Comparison of ENCODE assay signal across 8 cellular contexts in the genomic region with DNA sequence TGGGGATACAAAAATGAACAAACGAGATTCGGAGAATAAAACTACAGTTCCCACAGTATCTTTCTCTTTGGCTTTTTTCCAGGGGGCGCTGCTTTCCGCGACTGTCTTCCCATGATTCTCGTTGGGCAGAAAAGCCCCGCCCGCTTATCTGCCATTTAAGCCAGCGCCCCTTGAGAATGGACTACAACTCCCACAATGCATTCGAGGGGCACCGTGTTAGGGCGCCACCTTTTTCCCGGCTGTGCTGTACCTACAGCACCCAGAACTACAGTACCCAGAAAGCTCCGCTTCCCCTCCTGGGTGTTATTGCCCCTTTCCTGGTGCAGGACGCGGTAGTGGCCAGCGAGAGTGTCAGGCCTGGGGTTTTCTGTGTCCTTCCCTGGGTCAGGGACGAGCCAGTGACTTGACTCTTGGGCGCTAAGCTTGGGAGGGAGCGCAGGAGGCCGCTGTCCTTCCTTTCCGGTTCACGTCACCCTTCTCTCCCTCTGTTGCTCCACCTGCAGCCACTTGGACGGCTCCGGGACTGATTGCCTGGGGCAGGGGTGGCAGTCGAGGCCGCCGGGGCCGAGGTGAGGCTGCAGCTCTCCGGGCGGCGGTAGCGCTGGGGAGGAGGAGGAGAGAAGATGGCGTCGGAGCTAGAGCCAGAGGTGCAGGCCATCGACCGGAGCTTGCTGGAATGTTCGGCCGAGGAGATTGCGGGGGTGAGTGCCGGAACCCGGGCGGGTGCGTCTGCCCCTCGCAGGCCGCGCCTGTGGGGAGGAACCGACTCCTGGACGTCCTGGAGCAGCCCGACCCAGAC.
DNase-seq lines count a peak whose midpoint lies in the region; ATAC-seq lines count a peak whose summit lies in the region.

A gene (plus strand): TSS at position 333 of the 799 bp plus-strand sequence. CDS start 291 bp downstream, at position 624.

- ATAC-seq in GM19025 (IDR thresholded peaks at IDR 0.05; ENCODE audit: low read depth, unreplicated experiment) (peak; percentile 95), HG03342 (IDR thresholded peaks at IDR 0.05; ENCODE audit: unreplicated experiment) (peak; percentile 89)
- peak; percentile 97 for ATAC-seq in central memory CD8-positive, alpha-beta T cell (replicated peaks; ENCODE audit: extremely low read depth, poor library complexity, severe bottlenecking)

- peaks cover 12% of the 10 kb centered on the region for H3K36me3 Mint-ChIP-seq in central memory CD8-positive, alpha-beta T cell (ENCODE audit: insufficient read depth)

- peak within 1 kb of the TSS; percentile 99 for H3K4me3 Mint-ChIP-seq in central memory CD8-positive, alpha-beta T cell

- peaks cover 31% of the 10 kb centered on the region for H3K4me1 Mint-ChIP-seq in central memory CD8-positive, alpha-beta T cell

- peak; percentile 95 for DNase-seq in AG20443 (ENCODE audit: low spot score)
- DNase-seq in NCI-H446 (lab: John Stamatoyannopoulos, UW) = peak; percentile 96 to 98
- DNase-seq in activated CD4-positive, CD25-positive, alpha-beta regulatory T cell treated with anti-CD3 and anti-CD28 coated beads, Interleukin-2, amount 50 U/mL, for 16 hours (ENCODE audit: low read depth, low spot score) = peak; percentile 88
- peak; percentile 71 to 87 for DNase-seq in central memory CD8-positive, alpha-beta T cell (ENCODE audit: low spot score in 2 of 2)
- DNase-seq in iris pigment epithelial cell (ENCODE audit: low read depth) = peak; percentile 99
- DNase-seq in stimulated activated CD4-positive, alpha-beta T cell treated with anti-CD3 and anti-CD28 coated beads, Interleukin-12 subunit alpha, Interleukin-12 subunit beta, amount 100 ng/mL, for 24 hours (ENCODE audit: low read depth in 2 of 2) = peak; percentile 85 to 87

- H3K9me3 Mint-ChIP-seq in central memory CD8-positive, alpha-beta T cell = no peaks in the 10 kb centered on the region

- H3K27ac Mint-ChIP-seq in central memory CD8-positive, alpha-beta T cell (ENCODE audit: low read depth) = peak within 1 kb of the TSS; percentile 84

- H3K27me3 Mint-ChIP-seq in central memory CD8-positive, alpha-beta T cell = no peaks in the 10 kb centered on the region

Comparison
In these comparisons a context has a peak if more than half of its experiments do, and no peak if none do; other contexts are left out.
1. Peak in every context shown above with its lines: DNase-seq and ATAC-seq.